In the genomic region with DNA sequence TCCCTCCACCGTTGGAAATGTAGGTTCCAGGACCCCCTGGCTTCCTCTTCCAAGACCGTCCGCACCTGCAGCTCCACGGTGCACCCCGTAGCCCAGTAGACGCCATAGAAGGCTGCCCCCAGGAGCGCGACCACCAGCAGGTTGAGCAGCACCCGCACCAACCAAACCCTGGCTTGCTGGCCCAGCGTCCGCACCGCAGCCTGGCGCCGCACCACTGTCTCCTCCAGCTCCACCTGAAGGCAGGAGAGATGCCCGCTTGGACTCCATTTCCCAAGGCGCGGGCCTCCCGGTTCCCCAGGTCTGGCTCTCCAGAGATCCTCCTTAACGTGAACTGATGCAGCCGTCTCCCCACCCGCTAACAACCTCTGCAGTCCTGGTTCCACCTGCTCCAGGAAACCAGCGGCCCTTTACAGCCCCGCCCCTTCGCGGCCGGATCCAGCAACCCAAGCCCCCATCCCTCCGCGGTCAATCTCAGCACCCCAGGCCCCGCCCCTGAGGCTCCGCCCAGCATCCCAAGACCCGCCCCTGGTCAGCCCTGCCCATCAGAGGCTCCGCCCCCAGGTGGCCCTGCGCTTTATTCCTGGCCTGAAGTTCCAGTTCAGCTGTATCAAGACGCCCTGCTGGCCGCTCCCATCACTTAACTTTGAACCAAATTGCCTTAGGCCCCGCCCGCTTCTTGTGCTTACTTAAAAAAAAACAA, we compare ENCODE assay signal across 9 cellular contexts. TPM values are rescaled to one million over a fixed set of nuclear protein-coding genes. Genes with fewer than 3 reads are reported as not detected.
A peak's percentile ranks its signal among the peaks of the same experiment; 100 is the strongest.
DNase-seq lines count a peak whose midpoint lies in the region; ATAC-seq, FAIRE-seq and TF ChIP-seq lines count a peak whose summit lies in the region.
"Had no signal": no experiment of that assay in that cellular context is flagged by ENCODE, and none has a peak within 500 bp of the region (broad histone marks: within the 10 kb centered on the region; RNA-seq: fewer than 3 reads in every experiment).

No MANE protein-coding gene starts in this region.

- DNase-seq in activated CD8-positive, alpha-beta memory T cell treated with anti-CD3 and anti-CD28 coated beads, Interleukin-2, amount 10 ng/mL, durations not matched to agents 7 days and 5 days, result peak; percentile 85
- no peak for DNase-seq in activated CD8-positive, alpha-beta memory T cell treated with anti-CD3 and anti-CD28 coated beads for 24 hours
- peak; percentile 67 for DNase-seq in activated CD8-positive, alpha-beta T cell treated with anti-CD3 and anti-CD28 coated beads for 36 hours
- DNase-seq in fibroblast of the aortic adventitia (ENCODE audit: low read depth) (peak; percentile 27), small intestine (peak; percentile 89), SKM-1 treated with dmso at 0.1 percent for 144 hours (lab: John Stamatoyannopoulos, UW; ENCODE audit: unreplicated experiment) (no peak), NCI-H1092 (lab: John Stamatoyannopoulos, UW) (no peak), cerebellar cortex (ENCODE audit: low spot score) (no peak)

- CTCF ChIA-PET in activated CD8-positive, alpha-beta memory T cell treated with anti-CD3 and anti-CD28 coated beads, Interleukin-2, amount 10 ng/mL, durations not matched to agents 7 days and 5 days (lab: Charles Lee), result interaction anchor here (0.5 to 1.2 kb wide), 3 partner anchors 25 to 68 kb away, joined by 3 to 5 read pairs (median 3); a partner anchor contains a TSS
- CTCF ChIA-PET in activated CD8-positive, alpha-beta T cell treated with anti-CD3 and anti-CD28 coated beads for 36 hours (lab: Charles Lee), result no interaction called here

- no peak overlapping the region for H3K27ac Mint-ChIP-seq in activated CD8-positive, alpha-beta memory T cell treated with anti-CD3 and anti-CD28 coated beads, Interleukin-2, amount 10 ng/mL, durations not matched to agents 7 days and 5 days
- no peak overlapping the region for H3K27ac Mint-ChIP-seq in activated CD8-positive, alpha-beta T cell treated with anti-CD3 and anti-CD28 coated beads for 36 hours

- TF ChIP-seq CTCF in activated CD8-positive, alpha-beta T cell treated with anti-CD3 and anti-CD28 coated beads for 36 hours (IDR thresholded peaks at IDR 0.05), result no peak
- TF ChIP-seq CTCF in fibroblast of the aortic adventitia (IDR thresholded peaks at IDR 0.05; ENCODE audit: insufficient read depth, low read length), result no peak

- no peak for FAIRE-seq in small intestine (lab: Jason Lieb, UNC)

- peaks cover 2 to 14% of the 10 kb centered on the region in 2 donors for H3K4me1 ChIP-seq in small intestine (ENCODE audit: control insufficient read depth in 2 of 2, insufficient read depth in 1 of 2, low read depth in 1 of 2, low read length in 1 of 2)

- H3K4me3 ChIP-seq in fibroblast of the aortic adventitia (ENCODE audit: low read depth, low read length) (no peak overlapping the region), small intestine (ENCODE audit: low read depth in 1 of 2, low read length in 2 of 2) (no peak overlapping the region)
- H3K4me3 ChIP-seq: SK-N-MC had no signal

- POLR2A ChIA-PET in activated CD8-positive, alpha-beta T cell treated with anti-CD3 and anti-CD28 coated beads for 36 hours (lab: Charles Lee), result interaction anchor here (0.9 to 2.3 kb wide), 5 partner anchors 8 to 70 kb away, joined by 3 to 9 read pairs (median 4); a partner anchor contains a TSS

- intact Hi-C loops in activated CD8-positive, alpha-beta T cell treated with anti-CD3 and anti-CD28 coated beads for 36 hours (cut with micrococcal nuclease), result no loop called here

- 12 to 16% (median 12%) methylated on average over 37 of the region's 37 CpGs for WGBS in small intestine, 3 donors

- peaks cover 42% of the 10 kb centered on the region for H3K4me1 Mint-ChIP-seq in activated CD8-positive, alpha-beta memory T cell treated with anti-CD3 and anti-CD28 coated beads, Interleukin-2, amount 10 ng/mL, durations not matched to agents 7 days and 5 days
- H3K4me1 Mint-ChIP-seq in activated CD8-positive, alpha-beta T cell treated with anti-CD3 and anti-CD28 coated beads for 36 hours (ENCODE audit: low read depth), result peaks cover 35% of the 10 kb centered on the region

- peak overlapping the region; percentile 58 for H3K4me3 Mint-ChIP-seq in activated CD8-positive, alpha-beta memory T cell treated with anti-CD3 and anti-CD28 coated beads, Interleukin-2, amount 10 ng/mL, durations not matched to agents 7 days and 5 days
- H3K4me3 Mint-ChIP-seq in activated CD8-positive, alpha-beta T cell treated with anti-CD3 and anti-CD28 coated beads for 36 hours, result no peak overlapping the region

- H3K27ac ChIP-seq in small intestine (ENCODE audit: low read depth in 1 of 2, low read length in 1 of 2), result no peak overlapping the region
- H3K27ac ChIP-seq: SK-N-MC had no signal

- H3K9me3 ChIP-seq in small intestine (ENCODE audit: control insufficient read depth, low read depth), result no peaks in the 10 kb centered on the region

- H3K27me3 ChIP-seq in small intestine (ENCODE audit: control insufficient read depth in 2 of 2, insufficient read depth in 2 of 2, low read length in 2 of 2), result no peaks in the 10 kb centered on the region

- H3K27me3 Mint-ChIP-seq in activated CD8-positive, alpha-beta memory T cell treated with anti-CD3 and anti-CD28 coated beads, Interleukin-2, amount 10 ng/mL, durations not matched to agents 7 days and 5 days, result peaks cover 8% of the 10 kb centered on the region
- H3K27me3 Mint-ChIP-seq in activated CD8-positive, alpha-beta T cell treated with anti-CD3 and anti-CD28 coated beads for 36 hours, result peaks cover 13% of the 10 kb centered on the region

- no peaks in the 10 kb centered on the region for H3K36me3 Mint-ChIP-seq in activated CD8-positive, alpha-beta memory T cell treated with anti-CD3 and anti-CD28 coated beads, Interleukin-2, amount 10 ng/mL, durations not matched to agents 7 days and 5 days
- H3K36me3 Mint-ChIP-seq in activated CD8-positive, alpha-beta T cell treated with anti-CD3 and anti-CD28 coated beads for 36 hours (ENCODE audit: low read depth), result no peaks in the 10 kb centered on the region

- ATAC-seq in activated CD8-positive, alpha-beta memory T cell treated with anti-CD3 and anti-CD28 coated beads, Interleukin-2, amount 10 ng/mL, durations not matched to agents 7 days and 5 days, result no peak
- no peak for ATAC-seq in activated CD8-positive, alpha-beta T cell treated with anti-CD3 and anti-CD28 coated beads for 36 hours

- H3K36me3 ChIP-seq in small intestine (ENCODE audit: control insufficient read depth in 2 of 2, insufficient read depth in 2 of 2, low read length in 2 of 2), result no peaks in the 10 kb centered on the region

- no peaks in the 10 kb centered on the region for H3K9me3 Mint-ChIP-seq in activated CD8-positive, alpha-beta memory T cell treated with anti-CD3 and anti-CD28 coated beads, Interleukin-2, amount 10 ng/mL, durations not matched to agents 7 days and 5 days (ENCODE audit: low read depth)
- no peaks in the 10 kb centered on the region for H3K9me3 Mint-ChIP-seq in activated CD8-positive, alpha-beta T cell treated with anti-CD3 and anti-CD28 coated beads for 36 hours

RNA-seq across cellular contexts. Expression of a gene that starts 5.0 kb away (rescaled TPM):
- total RNA-seq in activated CD8-positive, alpha-beta memory T cell treated with anti-CD3 and anti-CD28 coated beads, Interleukin-2, amount 10 ng/mL, durations not matched to agents 7 days and 5 days, result 1 to 10 TPM; 8.0 to 8.6 TPM
- total RNA-seq in activated CD8-positive, alpha-beta T cell treated with anti-CD3 and anti-CD28 coated beads for 36 hours, result 1 to 10 TPM; 3.3 to 4.0 TPM
- 4.4 and 6.8 TPM in 2 replicates for total RNA-seq in fibroblast of the aortic adventitia (ENCODE audit: low replicate concordance)
- 10 to 100 TPM in 1 of 3 donors, 1 to 10 TPM in 2; 6.7 to 11.1 (median 9.7) TPM for polyA plus RNA-seq in small intestine

RNA-seq across cellular contexts. Expression of a gene that starts 8.4 kb away (rescaled TPM):
- 1 to 10 TPM in 1 of 2 experiments, under 1 TPM in 1; 0.89 to 1.3 TPM for total RNA-seq in activated CD8-positive, alpha-beta memory T cell treated with anti-CD3 and anti-CD28 coated beads, Interleukin-2, amount 10 ng/mL, durations not matched to agents 7 days and 5 days
- total RNA-seq in activated CD8-positive, alpha-beta T cell treated with anti-CD3 and anti-CD28 coated beads for 36 hours, result under 1 TPM in 1 of 2 experiments, not detected in 1; 0.54 TPM
- total RNA-seq in fibroblast of the aortic adventitia (ENCODE audit: low replicate concordance), result 0.27 and 0.82 TPM in 2 replicates
- polyA plus RNA-seq in small intestine, result 100 to 1,000 TPM in 2 of 3 donors, 10 to 100 TPM in 1; 40.6 to 174 (median 118) TPM

RNA-seq across cellular contexts. Expression of a gene that starts 24.9 kb away (rescaled TPM):
- total RNA-seq in activated CD8-positive, alpha-beta memory T cell treated with anti-CD3 and anti-CD28 coated beads, Interleukin-2, amount 10 ng/mL, durations not matched to agents 7 days and 5 days, result 10 to 100 TPM; 54.7 to 76.3 TPM
- 10 to 100 TPM; 53.8 to 55.4 TPM for total RNA-seq in activated CD8-positive, alpha-beta T cell treated with anti-CD3 and anti-CD28 coated beads for 36 hours
- total RNA-seq in fibroblast of the aortic adventitia (ENCODE audit: low replicate concordance), result 46.9 and 48.7 TPM in 2 replicates
- polyA plus RNA-seq in small intestine, result 10 to 100 TPM; 47.8 to 55.2 (median 54.2) TPM

RNA-seq across cellular contexts. Expression of a gene that starts 26.6 kb away (rescaled TPM):
- total RNA-seq in activated CD8-positive, alpha-beta memory T cell treated with anti-CD3 and anti-CD28 coated beads, Interleukin-2, amount 10 ng/mL, durations not matched to agents 7 days and 5 days, result 10 to 100 TPM; 11.4 to 13.5 TPM
- 10 to 100 TPM; 12.5 TPM for total RNA-seq in activated CD8-positive, alpha-beta T cell treated with anti-CD3 and anti-CD28 coated beads for 36 hours
- total RNA-seq in fibroblast of the aortic adventitia (ENCODE audit: low replicate concordance), result 42.8 and 67.6 TPM in 2 replicates
- 10 to 100 TPM; 32.7 to 50.3 (median 39.3) TPM for polyA plus RNA-seq in small intestine

RNA-seq across cellular contexts. Expression of a gene that starts 27.0 kb away (rescaled TPM):
- total RNA-seq in activated CD8-positive, alpha-beta memory T cell treated with anti-CD3 and anti-CD28 coated beads, Interleukin-2, amount 10 ng/mL, durations not matched to agents 7 days and 5 days, result 10 to 100 TPM; 67.5 to 83.1 TPM
- total RNA-seq in activated CD8-positive, alpha-beta T cell treated with anti-CD3 and anti-CD28 coated beads for 36 hours, result 10 to 100 TPM; 48.8 to 50.7 TPM
- 6.0 and 9.8 TPM in 2 replicates for total RNA-seq in fibroblast of the aortic adventitia (ENCODE audit: low replicate concordance)
- polyA plus RNA-seq in small intestine, result 10 to 100 TPM; 24.4 to 31.1 (median 25.9) TPM

Comparison
In these comparisons a context has a peak if more than half of its experiments do, and no peak if none do; other contexts are left out.
1. DNase-seq: peak in activated CD8-positive, alpha-beta memory T cell treated with anti-CD3 and anti-CD28 coated beads, Interleukin-2, amount 10 ng/mL, durations not matched to agents 7 days and 5 days (single experiment), activated CD8-positive, alpha-beta T cell treated with anti-CD3 and anti-CD28 coated beads for 36 hours (single experiment), fibroblast of the aortic adventitia (single experiment) and small intestine (single experiment); none in activated CD8-positive, alpha-beta memory T cell treated with anti-CD3 and anti-CD28 coated beads for 24 hours (single experiment), SKM-1 treated with dmso at 0.1 percent for 144 hours (single experiment), NCI-H1092 (single experiment) and cerebellar cortex (single experiment).